ENCODE assay signal across 9 cellular contexts in the genomic region with DNA sequence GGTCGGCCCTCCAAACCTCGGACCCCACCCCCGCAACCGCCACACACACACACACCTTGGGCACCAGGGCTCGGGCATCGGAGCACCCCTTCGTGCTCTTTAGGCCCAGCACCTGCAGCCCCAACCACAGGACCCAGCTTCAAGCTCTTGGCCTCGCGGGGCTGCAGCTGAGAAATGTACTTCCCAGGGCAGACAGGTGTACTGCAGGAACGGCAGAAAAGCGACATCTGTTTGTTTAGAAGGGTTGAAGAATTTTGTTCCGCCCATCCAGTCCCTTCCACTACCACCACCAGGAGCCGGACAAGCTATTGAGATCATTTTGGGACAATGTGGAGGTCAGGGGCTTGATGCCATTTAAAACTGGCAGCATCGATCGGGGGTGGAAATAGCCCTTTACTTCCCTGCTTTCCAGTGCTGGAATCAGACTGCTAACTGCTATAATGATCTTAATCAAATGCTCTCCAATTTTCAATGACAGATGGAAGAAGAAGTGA. TPM values are rescaled to one million over a fixed set of nuclear protein-coding genes. Genes with fewer than 3 reads are reported as not detected.
DNase-seq lines count a peak whose midpoint lies in the region; TF ChIP-seq lines count a peak whose summit lies in the region.
"Had no signal": no experiment of that assay in that cellular context is flagged by ENCODE, and none has a peak within 500 bp of the region (broad histone marks: within the 10 kb centered on the region; RNA-seq: fewer than 3 reads in every experiment).

No MANE protein-coding gene starts in this region.

- POLR2A ChIA-PET in BJ (lab: Charles Lee) = interaction anchor here (0.6 to 2.1 kb wide), 3 partner anchors 31 to 61 kb away, joined by 3 to 12 read pairs (median 4); no protein-coding TSS in a partner anchor

- intact Hi-C loops in dorsolateral prefrontal cortex (cut with DNase I) = loop anchor here (2.0 to 10.0 kb wide), 5 partner anchors 16 to 360 kb away; no protein-coding TSS in a partner anchor

- DNase-seq in BJ (ENCODE audit: low read depth) (no peak), MM.1S (no peak), dorsolateral prefrontal cortex (no peak), mucosa of gallbladder (ENCODE audit: low spot score) (no peak), HPDE6-E6E7 (ENCODE audit: extremely low spot score) (no peak), NCI-H187 treated with DMSO at 0.1 percent for 48 hours (lab: John Stamatoyannopoulos, UW) (no peak), Karpas-422 (no peak)
- DNase-seq: NCI-H187 had no signal

- TF ChIP-seq EP300 in neural cell (conservative IDR thresholded peaks at IDR 0.05; ENCODE audit: poor library complexity, severe bottlenecking) = no peak

- TF ChIP-seq RAD21 in neural cell (conservative IDR thresholded peaks at IDR 0.05) = no peak

- CTCF ChIA-PET in BJ (lab: Yijun Ruan, JAX) = interaction anchor here (0.6 to 2.3 kb wide), 3 partner anchors 30 to 114 kb away, joined by 3 to 8 read pairs (median 7); no protein-coding TSS in a partner anchor

- no peaks in the 10 kb centered on the region for H4K20me1 ChIP-seq in MM.1S (ENCODE audit: insufficient read depth, low read length)
- no peaks in the 10 kb centered on the region for H4K20me1 ChIP-seq in neural cell (ENCODE audit: insufficient read depth)
- H4K20me1 ChIP-seq in Karpas-422 (ENCODE audit: insufficient read depth, low read depth, low read length) = no peaks in the 10 kb centered on the region

- H3K9me2 ChIP-seq in MM.1S (replicated peaks; ENCODE audit: insufficient read depth, low read length) (no peaks in the 10 kb centered on the region), neural cell (ENCODE audit: insufficient read depth, low read length) (no peaks in the 10 kb centered on the region), Karpas-422 (replicated peaks; ENCODE audit: insufficient read depth, low read length) (no peaks in the 10 kb centered on the region)

- TF ChIP-seq CTCF in BJ (IDR thresholded peaks at IDR 0.05; ENCODE audit: insufficient read depth, low read depth, low read length) (no peak), MM.1S (IDR thresholded peaks at IDR 0.05; ENCODE audit: low read length) (no peak), dorsolateral prefrontal cortex (IDR thresholded peaks at IDR 0.05 in 54 of 56, conservative IDR thresholded peaks at IDR 0.05 in 2 of 56; ENCODE audit: low read depth in 1 of 56, partially characterized antibody in 56 of 56) (peak in 2 of 56 donors; percentile 11 to 18), neural cell (IDR thresholded peaks at IDR 0.05; ENCODE audit: poor library complexity, severe bottlenecking) (no peak)

- H3K4me1 ChIP-seq in MM.1S (ENCODE audit: low read length) = no peaks in the 10 kb centered on the region
- no peaks in the 10 kb centered on the region for H3K4me1 ChIP-seq in Karpas-422 (ENCODE audit: low read length)

- no peaks in the 10 kb centered on the region for H3K27me3 ChIP-seq in BJ (ENCODE audit: control insufficient read depth, insufficient read depth, low read length)
- peaks cover 7% of the 10 kb centered on the region; the same call in 1 of the 2 replicates for H3K27me3 ChIP-seq in MM.1S (replicated peaks; ENCODE audit: insufficient read depth, low read length)
- no peaks in the 10 kb centered on the region for H3K27me3 ChIP-seq in dorsolateral prefrontal cortex
- H3K27me3 ChIP-seq in neural cell (ENCODE audit: insufficient read depth, low read depth, low read length) = no peaks in the 10 kb centered on the region
- H3K27me3 ChIP-seq in Karpas-422 (ENCODE audit: low read length) = no peaks in the 10 kb centered on the region

- H3K4me3 ChIP-seq in BJ (ENCODE audit: low read depth, low read length) (peak overlapping the region; percentile 59), MM.1S (ENCODE audit: low read length) (peak overlapping the region; percentile 77), dorsolateral prefrontal cortex (peak overlapping the region; percentile 53 to 90 (median 75)), neural cell (ENCODE audit: low read length) (peak overlapping the region; percentile 98), Karpas-422 (ENCODE audit: low read length) (no peak overlapping the region)

- no peaks in the 10 kb centered on the region for H3K9me3 ChIP-seq in MM.1S (replicated peaks; ENCODE audit: insufficient read depth, low read length)
- no peaks in the 10 kb centered on the region for H3K9me3 ChIP-seq in neural cell (ENCODE audit: low read length)
- no peaks in the 10 kb centered on the region for H3K9me3 ChIP-seq in Karpas-422 (ENCODE audit: low read length)

- H3F3A ChIP-seq in MM.1S (ENCODE audit: insufficient read depth, low read length) (no peaks in the 10 kb centered on the region; the same call in none of the 2 replicates), neural cell (ENCODE audit: insufficient read depth, low read length, poor library complexity, severe bottlenecking) (no peaks in the 10 kb centered on the region)

- H3K9ac ChIP-seq in MM.1S (ENCODE audit: low read length) = no peak overlapping the region
- H3K9ac ChIP-seq in neural cell (ENCODE audit: low read length) = peak overlapping the region; percentile 97
- H3K9ac ChIP-seq in Karpas-422 (ENCODE audit: low read length) = no peak overlapping the region

- peaks cover 2% of the 10 kb centered on the region for H3K36me3 ChIP-seq in BJ (ENCODE audit: control insufficient read depth, insufficient read depth, low read length)
- H3K36me3 ChIP-seq in MM.1S (replicated peaks; ENCODE audit: insufficient read depth, low read length) = no peaks in the 10 kb centered on the region
- no peaks in the 10 kb centered on the region for H3K36me3 ChIP-seq in neural cell (ENCODE audit: insufficient read depth, low read length)
- H3K36me3 ChIP-seq in Karpas-422 (ENCODE audit: insufficient read depth, low read length) = no peaks in the 10 kb centered on the region

- H3K27ac ChIP-seq in MM.1S (ENCODE audit: low read length) = no peak overlapping the region
- peak overlapping the region in 57 of 59 donors; percentile 13 to 95 (median 87) for H3K27ac ChIP-seq in dorsolateral prefrontal cortex
- H3K27ac ChIP-seq in neural cell (ENCODE audit: low read length) = peak overlapping the region; percentile 92
- H3K27ac ChIP-seq in Karpas-422 (ENCODE audit: low read length) = no peak overlapping the region

- H2AFZ ChIP-seq in MM.1S (ENCODE audit: low read length) (peak overlapping the region; percentile 97), neural cell (ENCODE audit: low read depth, low read length) (no peak overlapping the region), Karpas-422 (ENCODE audit: low read length) (no peak overlapping the region)

- H3K4me2 ChIP-seq in MM.1S (ENCODE audit: low read depth, low read length) (peak overlapping the region; percentile 97), neural cell (ENCODE audit: low read length) (peak overlapping the region; percentile 91), Karpas-422 (ENCODE audit: low read depth, low read length, poor library complexity, severe bottlenecking) (no peak overlapping the region)

- H3K79me2 ChIP-seq in MM.1S (ENCODE audit: low read length) (no peaks in the 10 kb centered on the region), neural cell (replicated peaks; ENCODE audit: insufficient read depth, low read length) (peaks cover 55% of the 10 kb centered on the region), Karpas-422 (ENCODE audit: low read length) (no peaks in the 10 kb centered on the region)

TF ChIP-seq in neural cell, 6 proteins besides CTCF, POLR2A, EP300 and RAD21:
- TF ChIP-seq MXI1 (conservative IDR thresholded peaks at IDR 0.05; ENCODE audit: poor library complexity, severe bottlenecking) (no peak), POLR2AphosphoS5 (IDR thresholded peaks at IDR 0.05) (peak; percentile 42), TAF1 (IDR thresholded peaks at IDR 0.05; ENCODE audit: low read depth) (peak; percentile 30)

RNA-seq across cellular contexts. Expression of a gene that starts 1.7 kb away (rescaled TPM):
- polyA plus RNA-seq in BJ (2011; rRNA removed) (6.2 and 8.7 TPM in 2 replicates), neural cell (41.4 and 42.9 TPM in 2 replicates)
- 1.9 and 3.4 TPM in 2 replicates for polyA minus RNA-seq in BJ (2011; rRNA and poly(A)+ RNA removed)
- total RNA-seq in dorsolateral prefrontal cortex (10 to 100 TPM in 23 of 120 experiments, 1 to 10 TPM in 97; 2.2 to 13.5 (median 7.3) TPM), mucosa of gallbladder (2.6 TPM)
- 82.3 and 82.9 TPM in 2 replicates for polyA minus RNA-seq in neural cell
- not detected in 2 replicates for total RNA-seq in Karpas-422 (2014; rRNA removed; shearing (Covaris generic); ENCODE audit: low replicate concordance)

Comparison
In these comparisons a context has a peak if more than half of its experiments do, and no peak if none do; other contexts are left out.
1. H3K27ac ChIP-seq: peak in dorsolateral prefrontal cortex (57 of 59) and neural cell (single experiment); none in MM.1S (single experiment) and Karpas-422 (single experiment).